9 cellular contexts compared by ENCODE assay signal in genomic region chr3:36494461-36495109, GRCh38.
DNase-seq lines count a peak whose midpoint lies in the region; ATAC-seq, FAIRE-seq and TF ChIP-seq lines count a peak whose summit lies in the region.
"Had no signal": no experiment of that assay in that cellular context is flagged by ENCODE, and none has a peak within 500 bp of the region (broad histone marks: within the 10 kb centered on the region; RNA-seq: fewer than 3 reads in every experiment).

No MANE protein-coding gene starts in this region.

- TF ChIP-seq CTCF in gastroesophageal sphincter (IDR thresholded peaks at IDR 0.05) = no peak
- no peak for TF ChIP-seq CTCF in MM.1S (IDR thresholded peaks at IDR 0.05; ENCODE audit: low read length)

- FAIRE-seq in H54 (lab: Jason Lieb, UNC) = peak; percentile 11

- H3K27me3 ChIP-seq in gastroesophageal sphincter (no peaks in the 10 kb centered on the region), skeletal muscle tissue (ENCODE audit: control insufficient read depth in 3 of 3, insufficient read depth in 3 of 3, low read length in 3 of 3) (no peaks in the 10 kb centered on the region), MM.1S (replicated peaks; ENCODE audit: insufficient read depth, low read length) (no peaks in the 10 kb centered on the region)

- TF ChIP-seq POLR2A in H54 (IDR thresholded peaks at IDR 0.05; ENCODE audit: low read depth, low read length) (no peak), gastroesophageal sphincter (IDR thresholded peaks at IDR 0.05) (no peak)

- H3K79me2 ChIP-seq in MM.1S (ENCODE audit: low read length) = no peaks in the 10 kb centered on the region

- 36 to 54% methylated on average over 3 of the region's 3 CpGs for WGBS in gastroesophageal sphincter (ENCODE audit: low coverage in 1 of 2), 2 donors

- no peak overlapping the region for H2AFZ ChIP-seq in MM.1S (ENCODE audit: low read length)

- no peak overlapping the region for H3K4me2 ChIP-seq in MM.1S (ENCODE audit: low read depth, low read length)

- no peaks in the 10 kb centered on the region for H4K20me1 ChIP-seq in MM.1S (ENCODE audit: insufficient read depth, low read length)

- ATAC-seq in gastroesophageal sphincter = peak; percentile 91
- ATAC-seq: stimulated activated memory B cell treated with anti-CD40 and anti-IgM and Interleukin-4, amounts not matched to agents 10 μg/mL and 1 μg/mL and 100 μg/mL, for 72 hours had no signal

- H3K4me3 ChIP-seq in gastroesophageal sphincter = no peak overlapping the region
- no peak overlapping the region for H3K4me3 ChIP-seq in skeletal muscle tissue (ENCODE audit: low read length in 3 of 3)
- H3K4me3 ChIP-seq in MM.1S (ENCODE audit: low read length) = no peak overlapping the region

- peaks cover 10% of the 10 kb centered on the region for H3F3A ChIP-seq in MM.1S (ENCODE audit: insufficient read depth, low read length)

- H3K9me3 ChIP-seq in gastroesophageal sphincter (no peaks in the 10 kb centered on the region), skeletal muscle tissue (ENCODE audit: control insufficient read depth in 3 of 3, low read length in 3 of 3) (no peaks in the 10 kb centered on the region), MM.1S (replicated peaks; ENCODE audit: insufficient read depth, low read length) (no peaks in the 10 kb centered on the region)

- TF ChIP-seq EP300 in gastroesophageal sphincter (IDR thresholded peaks at IDR 0.05) = no peak

- H3K4me1 ChIP-seq in gastroesophageal sphincter = peaks cover 0 to 17% (median 10%) of the 10 kb centered on the region in 3 donors
- peaks cover 0 to 7% (median 0%) of the 10 kb centered on the region in 3 donors for H3K4me1 ChIP-seq in skeletal muscle tissue (ENCODE audit: control insufficient read depth in 3 of 3, insufficient read depth in 3 of 3, low read length in 3 of 3)
- H3K4me1 ChIP-seq in MM.1S (ENCODE audit: low read length) = peaks cover 39% of the 10 kb centered on the region

- DNase-seq in H54 (ENCODE audit: insufficient read length, low spot score) (no peak), SKM-1 (lab: John Stamatoyannopoulos, UW; ENCODE audit: unreplicated experiment) (peak; percentile 9), MM.1S (no peak), GM19240 (ENCODE audit: insufficient read length, low spot score) (no peak), SHP77 treated with DMSO at 0.1 percent for 48 hours (lab: John Stamatoyannopoulos, UW) (no peak)
- DNase-seq: activated CD4-positive, alpha-beta memory T cell treated with anti-CD3 and anti-CD28 coated beads, Interleukin-2, amount 10 ng/mL, durations not matched to agents 7 days and 5 days had no signal

- no peaks in the 10 kb centered on the region for H3K9me2 ChIP-seq in MM.1S (replicated peaks; ENCODE audit: insufficient read depth, low read length)

- peak overlapping the region in 1 of 4 donors; percentile 49 for H3K27ac ChIP-seq in gastroesophageal sphincter
- H3K27ac ChIP-seq in skeletal muscle tissue (ENCODE audit: low read depth, low read length) = peak overlapping the region; percentile 55
- no peak overlapping the region for H3K27ac ChIP-seq in MM.1S (ENCODE audit: low read length)

- H3K9ac ChIP-seq in skeletal muscle tissue (ENCODE audit: low read depth in 1 of 3, low read length in 3 of 3) = no peak overlapping the region
- no peak overlapping the region for H3K9ac ChIP-seq in MM.1S (ENCODE audit: low read length)

- no peaks in the 10 kb centered on the region for H3K36me3 ChIP-seq in gastroesophageal sphincter
- H3K36me3 ChIP-seq in skeletal muscle tissue (ENCODE audit: control insufficient read depth in 3 of 3, insufficient read depth in 3 of 3, low read length in 3 of 3) = no peaks in the 10 kb centered on the region
- H3K36me3 ChIP-seq in MM.1S (replicated peaks; ENCODE audit: insufficient read depth, low read length) = no peaks in the 10 kb centered on the region
